ENCODE assay signal across 1 cellular context in the genomic region with DNA sequence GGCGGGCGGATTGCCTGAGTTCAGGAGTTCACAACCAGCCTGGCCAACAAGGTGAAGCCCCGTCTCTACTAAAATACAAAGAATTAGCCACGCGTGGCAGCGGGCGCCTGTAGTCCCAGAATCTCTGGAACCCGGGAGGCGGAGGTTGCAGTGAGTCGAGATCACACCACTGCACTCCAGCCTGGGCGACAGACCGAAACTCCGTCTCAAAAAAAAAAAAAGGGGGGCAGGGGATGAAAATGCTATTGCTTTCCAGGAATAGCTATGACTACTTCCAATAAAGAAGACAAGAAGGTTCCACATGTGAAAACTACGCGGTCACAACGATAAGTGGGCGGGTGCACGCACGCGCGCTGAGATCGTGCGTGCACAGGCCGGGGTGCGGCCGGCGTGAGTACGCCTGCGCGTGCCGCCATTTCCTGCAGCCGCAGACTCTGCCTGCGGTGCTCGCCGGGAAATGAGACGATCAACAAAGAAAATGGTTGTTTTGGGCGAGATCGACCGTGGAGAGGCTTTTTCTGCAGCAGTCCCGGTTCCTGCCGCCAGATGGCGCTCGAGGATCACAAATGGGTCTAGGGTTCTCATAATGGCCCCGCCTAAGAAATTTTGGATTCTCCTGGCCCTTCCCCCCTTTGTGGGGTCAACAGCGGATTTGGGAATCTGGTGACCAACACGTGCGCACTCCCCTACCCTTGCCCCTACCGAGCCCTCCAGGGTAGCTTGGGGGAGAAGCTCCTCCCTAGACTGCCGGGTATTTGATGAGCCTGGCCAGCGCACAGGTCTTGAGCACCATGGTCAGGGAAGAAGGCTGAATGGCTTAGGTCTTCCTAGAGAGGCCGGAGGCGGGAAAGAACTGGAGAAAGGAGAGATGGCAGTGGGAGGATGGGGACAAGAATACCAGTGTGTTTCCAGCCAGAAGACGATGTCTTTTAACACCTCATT.
TF ChIP-seq lines count a peak whose summit lies in the region.

No MANE protein-coding gene starts in this region.

TF ChIP-seq in K562, 482 proteins besides CTCF, POLR2A, EP300 and RAD21 (continued from another document and continues in another):
- TF ChIP-seq, protein P1, sequence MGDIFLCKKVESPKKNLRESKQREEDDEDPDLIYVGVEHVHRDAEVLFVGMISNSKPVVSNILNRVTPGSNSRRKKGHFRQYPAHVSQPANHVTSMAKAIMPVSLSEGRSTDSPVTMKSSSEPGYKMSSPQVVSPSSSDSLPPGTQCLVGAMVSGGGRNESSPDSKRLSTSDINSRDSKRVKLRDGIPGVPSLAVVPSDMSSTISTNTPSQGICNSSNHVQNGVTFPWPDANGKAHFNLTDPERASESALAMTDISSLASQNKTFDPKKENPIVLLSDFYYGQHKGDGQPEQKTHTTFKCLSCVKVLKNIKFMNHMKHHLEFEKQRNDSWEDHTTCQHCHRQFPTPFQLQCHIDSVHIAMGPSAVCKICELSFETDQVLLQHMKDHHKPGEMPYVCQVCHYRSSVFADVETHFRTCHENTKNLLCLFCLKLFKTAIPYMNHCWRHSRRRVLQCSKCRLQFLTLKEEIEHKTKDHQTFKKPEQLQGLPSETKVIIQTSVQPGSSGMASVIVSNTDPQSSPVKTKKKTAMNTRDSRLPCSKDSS (IDR thresholded peaks at IDR 0.05; ENCODE audit: low read depth, partially characterized antibody): no peak
- TF ChIP-seq EGR1 (conservative IDR thresholded peaks at IDR 0.05) (peak; percentile 70), SIN3B (IDR thresholded peaks at IDR 0.05; ENCODE audit: low read depth) (peak; percentile 88), BHLHE40 (IDR thresholded peaks at IDR 0.05; ENCODE audit: low read length) (peak; percentile 30; the same call in 1 of the 2 replicates), DDX20 (tag; IDR thresholded peaks at IDR 0.05; ENCODE audit: low read depth) (no peak), FOXK2 (conservative IDR thresholded peaks at IDR 0.05 in 1 of 2, IDR thresholded peaks at IDR 0.05 in 1 of 2; ENCODE audit: low read depth in 2 of 2) (peak; percentile 96 to 97), GABPB1 (CRISPR knock-in tag; IDR thresholded peaks at IDR 0.05) (peak; percentile 54), THAP7 (CRISPR knock-in tag; IDR thresholded peaks at IDR 0.05) (no peak), NCOA1 (IDR thresholded peaks at IDR 0.05; ENCODE audit: low read depth) (no peak), PHF20 (IDR thresholded peaks at IDR 0.05; ENCODE audit: partially characterized antibody) (peak; percentile 30), ZNF445 (CRISPR knock-in tag; IDR thresholded peaks at IDR 0.05; ENCODE audit: low read depth) (no peak), DACH1 (IDR thresholded peaks at IDR 0.05; ENCODE audit: partially characterized antibody) (no peak), CAMTA2 (CRISPR knock-in tag; conservative IDR thresholded peaks at IDR 0.05) (no peak), MECOM (CRISPR knock-in tag; IDR thresholded peaks at IDR 0.05) (no peak), ATF7 (IDR thresholded peaks at IDR 0.05) (peak; percentile 48), SRSF3 (IDR thresholded peaks at IDR 0.05; ENCODE audit: insufficient read depth, low read length) (no peak), TBP (optimal IDR thresholded peaks at IDR 0.05; ENCODE audit: low read depth, low read length) (peak; percentile 19), BCLAF1 (IDR thresholded peaks at IDR 0.05; ENCODE audit: borderline replicate concordance in 1 of 2, control insufficient read depth in 1 of 2, low read depth in 2 of 2, low read length in 1 of 2) (no peak), MTA3 (IDR thresholded peaks at IDR 0.05; ENCODE audit: borderline replicate concordance) (no peak), DIDO1 (tag; IDR thresholded peaks at IDR 0.05; ENCODE audit: low read depth) (no peak), PHF8 (IDR thresholded peaks at IDR 0.05; ENCODE audit: borderline replicate concordance, low read length) (no peak; the same call in 1 of the 2 replicates), JUND (IDR thresholded peaks at IDR 0.05; ENCODE audit: borderline replicate concordance, low read depth, low read length) (peak; percentile 53; the same call in 1 of the 2 replicates), JUND (tag; IDR thresholded peaks at IDR 0.05; ENCODE audit: borderline replicate concordance, low read depth, low read length) (no peak; the same call in 2 of the 3 replicates), ZFP1 (CRISPR knock-in tag; IDR thresholded peaks at IDR 0.05) (no peak), SFPQ (IDR thresholded peaks at IDR 0.05; ENCODE audit: low read depth, low read length) (no peak), ZNF217 (CRISPR knock-in tag; IDR thresholded peaks at IDR 0.05) (no peak), TEAD4 (IDR thresholded peaks at IDR 0.05; ENCODE audit: low read length) (peak; percentile 94), TEAD4 (CRISPR knock-in tag; IDR thresholded peaks at IDR 0.05; ENCODE audit: borderline replicate concordance) (no peak), ETV1 (tag; conservative IDR thresholded peaks at IDR 0.05; ENCODE audit: low read depth) (no peak), PCBP2 (IDR thresholded peaks at IDR 0.05; ENCODE audit: low read depth, low read length, poor library complexity, severe bottlenecking) (no peak), HDAC2 (IDR thresholded peaks at IDR 0.05) (no peak), DPF2 (IDR thresholded peaks at IDR 0.05) (no peak), NR2C2 (CRISPR knock-in tag; IDR thresholded peaks at IDR 0.05) (no peak), NR2C2 (tag; IDR thresholded peaks at IDR 0.05) (peak; percentile 54; the same call in 1 of the 2 replicates), KAT7 (CRISPR knock-in tag; IDR thresholded peaks at IDR 0.05; ENCODE audit: borderline replicate concordance) (peak; percentile 44; the same call in 1 of the 2 replicates), TSC22D4 (tag; IDR thresholded peaks at IDR 0.05) (no peak), ZNF316 (IDR thresholded peaks at IDR 0.05) (no peak), EP400 (IDR thresholded peaks at IDR 0.05) (peak; percentile 25; the same call in 1 of the 2 replicates), RBFOX2 (IDR thresholded peaks at IDR 0.05; ENCODE audit: low read depth, low read length) (peak; percentile 71), ZNF23 (CRISPR knock-in tag; IDR thresholded peaks at IDR 0.05) (no peak), TBL1XR1 (IDR thresholded peaks at IDR 0.05; ENCODE audit: low read length in 2 of 2) (0 out of 4 replicates have a peak, but pooled peaks of 1 of the 2 experiments have one; percentile 19), SIN3A (IDR thresholded peaks at IDR 0.05; ENCODE audit: borderline replicate concordance in 2 of 2, control insufficient read depth in 1 of 2, low read depth in 2 of 2, low read length in 2 of 2) (no peak), PHF21A (IDR thresholded peaks at IDR 0.05; ENCODE audit: borderline replicate concordance, low read depth) (no peak), SMC3 (conservative IDR thresholded peaks at IDR 0.05; ENCODE audit: insufficient read depth, low read depth, low read length) (peak; percentile 80), ZNF830 (CRISPR knock-in tag; IDR thresholded peaks at IDR 0.05) (no peak), HCFC1 (IDR thresholded peaks at IDR 0.05; ENCODE audit: low read depth, low read length) (peak; percentile 65), MED1 (CRISPR knock-in tag; IDR thresholded peaks at IDR 0.05; ENCODE audit: borderline replicate concordance) (no peak), CEBPG (CRISPR knock-in tag; IDR thresholded peaks at IDR 0.05) (no peak), CEBPG (tag; conservative IDR thresholded peaks at IDR 0.05 in 1 of 2, IDR thresholded peaks at IDR 0.05 in 1 of 2) (no peak)
- TF ChIP-seq, protein P2, sequence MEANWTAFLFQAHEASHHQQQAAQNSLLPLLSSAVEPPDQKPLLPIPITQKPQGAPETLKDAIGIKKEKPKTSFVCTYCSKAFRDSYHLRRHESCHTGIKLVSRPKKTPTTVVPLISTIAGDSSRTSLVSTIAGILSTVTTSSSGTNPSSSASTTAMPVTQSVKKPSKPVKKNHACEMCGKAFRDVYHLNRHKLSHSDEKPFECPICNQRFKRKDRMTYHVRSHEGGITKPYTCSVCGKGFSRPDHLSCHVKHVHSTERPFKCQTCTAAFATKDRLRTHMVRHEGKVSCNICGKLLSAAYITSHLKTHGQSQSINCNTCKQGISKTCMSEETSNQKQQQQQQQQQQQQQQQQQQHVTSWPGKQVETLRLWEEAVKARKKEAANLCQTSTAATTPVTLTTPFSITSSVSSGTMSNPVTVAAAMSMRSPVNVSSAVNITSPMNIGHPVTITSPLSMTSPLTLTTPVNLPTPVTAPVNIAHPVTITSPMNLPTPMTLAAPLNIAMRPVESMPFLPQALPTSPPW (CRISPR knock-in tag; IDR thresholded peaks at IDR 0.05): peak; percentile 52
- TF ChIP-seq, protein P3, sequence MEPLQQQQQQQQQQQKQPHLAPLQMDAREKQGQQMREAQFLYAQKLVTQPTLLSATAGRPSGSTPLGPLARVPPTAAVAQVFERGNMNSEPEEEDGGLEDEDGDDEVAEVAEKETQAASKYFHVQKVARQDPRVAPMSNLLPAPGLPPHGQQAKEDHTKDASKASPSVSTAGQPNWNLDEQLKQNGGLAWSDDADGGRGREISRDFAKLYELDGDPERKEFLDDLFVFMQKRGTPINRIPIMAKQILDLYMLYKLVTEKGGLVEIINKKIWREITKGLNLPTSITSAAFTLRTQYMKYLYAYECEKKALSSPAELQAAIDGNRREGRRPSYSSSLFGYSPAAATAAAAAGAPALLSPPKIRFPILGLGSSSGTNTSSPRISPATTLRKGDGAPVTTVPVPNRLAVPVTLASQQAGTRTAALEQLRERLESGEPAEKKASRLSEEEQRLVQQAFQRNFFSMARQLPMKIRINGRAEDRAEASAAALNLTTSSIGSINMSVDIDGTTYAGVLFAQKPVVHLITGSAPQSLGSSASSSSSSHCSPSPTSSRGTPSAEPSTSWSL (CRISPR knock-in tag; IDR thresholded peaks at IDR 0.05; ENCODE audit: borderline replicate concordance): no peak
- TF ChIP-seq, protein P4, sequence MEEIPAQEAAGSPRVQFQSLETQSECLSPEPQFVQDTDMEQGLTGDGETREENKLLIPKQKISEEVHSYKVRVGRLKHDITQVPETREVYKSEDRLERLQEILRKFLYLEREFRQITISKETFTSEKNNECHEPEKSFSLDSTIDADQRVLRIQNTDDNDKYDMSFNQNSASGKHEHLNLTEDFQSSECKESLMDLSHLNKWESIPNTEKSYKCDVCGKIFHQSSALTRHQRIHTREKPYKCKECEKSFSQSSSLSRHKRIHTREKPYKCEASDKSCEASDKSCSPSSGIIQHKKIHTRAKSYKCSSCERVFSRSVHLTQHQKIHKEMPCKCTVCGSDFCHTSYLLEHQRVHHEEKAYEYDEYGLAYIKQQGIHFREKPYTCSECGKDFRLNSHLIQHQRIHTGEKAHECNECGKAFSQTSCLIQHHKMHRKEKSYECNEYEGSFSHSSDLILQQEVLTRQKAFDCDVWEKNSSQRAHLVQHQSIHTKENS (CRISPR knock-in tag; IDR thresholded peaks at IDR 0.05): no peak
- TF ChIP-seq, protein P5, sequence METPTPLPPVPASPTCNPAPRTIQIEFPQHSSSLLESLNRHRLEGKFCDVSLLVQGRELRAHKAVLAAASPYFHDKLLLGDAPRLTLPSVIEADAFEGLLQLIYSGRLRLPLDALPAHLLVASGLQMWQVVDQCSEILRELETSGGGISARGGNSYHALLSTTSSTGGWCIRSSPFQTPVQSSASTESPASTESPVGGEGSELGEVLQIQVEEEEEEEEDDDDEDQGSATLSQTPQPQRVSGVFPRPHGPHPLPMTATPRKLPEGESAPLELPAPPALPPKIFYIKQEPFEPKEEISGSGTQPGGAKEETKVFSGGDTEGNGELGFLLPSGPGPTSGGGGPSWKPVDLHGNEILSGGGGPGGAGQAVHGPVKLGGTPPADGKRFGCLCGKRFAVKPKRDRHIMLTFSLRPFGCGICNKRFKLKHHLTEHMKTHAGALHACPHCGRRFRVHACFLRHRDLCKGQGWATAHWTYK (CRISPR knock-in tag; IDR thresholded peaks at IDR 0.05): no peak
- TF ChIP-seq, protein P6, sequence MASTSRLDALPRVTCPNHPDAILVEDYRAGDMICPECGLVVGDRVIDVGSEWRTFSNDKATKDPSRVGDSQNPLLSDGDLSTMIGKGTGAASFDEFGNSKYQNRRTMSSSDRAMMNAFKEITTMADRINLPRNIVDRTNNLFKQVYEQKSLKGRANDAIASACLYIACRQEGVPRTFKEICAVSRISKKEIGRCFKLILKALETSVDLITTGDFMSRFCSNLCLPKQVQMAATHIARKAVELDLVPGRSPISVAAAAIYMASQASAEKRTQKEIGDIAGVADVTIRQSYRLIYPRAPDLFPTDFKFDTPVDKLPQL (IDR thresholded peaks at IDR 0.05; ENCODE audit: extremely low read depth, insufficient read length): no peak
